12 cellular contexts compared by ENCODE assay signal in the genomic region with DNA sequence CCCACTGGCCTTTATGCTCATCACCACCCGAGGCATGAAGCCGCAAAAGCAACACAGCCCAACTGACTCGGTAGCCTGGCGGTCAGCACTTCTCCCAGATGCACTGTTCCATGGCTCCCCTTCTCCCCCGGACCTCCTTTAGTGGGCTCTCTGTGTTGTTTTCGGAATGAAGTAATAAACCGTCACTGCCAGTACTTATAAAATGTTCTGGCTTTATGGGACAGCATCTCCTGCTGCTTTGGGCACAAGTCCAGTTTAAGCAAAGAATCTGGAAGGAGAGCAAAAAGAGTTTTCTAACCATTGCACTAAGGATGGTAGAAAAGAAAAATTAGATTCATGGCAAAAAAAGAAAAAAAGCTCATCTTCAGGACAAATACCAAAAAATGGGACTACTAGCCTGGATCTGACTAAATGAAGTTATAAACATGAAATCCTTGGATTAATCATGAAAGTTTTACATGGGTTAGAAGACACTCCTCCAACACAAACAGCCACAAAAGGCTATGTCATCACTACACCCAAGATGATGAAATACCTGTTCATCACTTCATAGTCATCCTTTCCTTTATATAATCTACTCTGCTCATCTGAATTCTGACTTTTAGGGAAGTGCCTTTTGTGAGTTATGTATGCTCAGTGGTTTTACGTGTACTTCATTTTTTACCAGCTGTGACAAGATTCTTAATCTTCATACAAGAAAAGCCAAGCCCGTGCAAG.
A peak's percentile ranks its signal among the peaks of the same experiment; 100 is the strongest.
DNase-seq lines count a peak whose midpoint lies in the region; ATAC-seq and TF ChIP-seq lines count a peak whose summit lies in the region.
"Had no signal": no experiment of that assay in that cellular context is flagged by ENCODE, and none has a peak within 500 bp of the region (broad histone marks: within the 10 kb centered on the region; RNA-seq: fewer than 3 reads in every experiment).

No MANE protein-coding gene starts in this region.

- H3K27ac Mint-ChIP-seq in CD14-positive monocyte (peak overlapping the region; percentile 39 to 91 (median 65)), natural killer cell (no peak overlapping the region)

- no peak overlapping the region for H3K4me2 ChIP-seq in mammary epithelial cell (ENCODE audit: insufficient read depth, low read depth, low read length)

- H3K27me3 ChIP-seq in MG63: no peaks in the 10 kb centered on the region
- H3K27me3 ChIP-seq in mammary epithelial cell (ENCODE audit: insufficient read depth, low read length): no peaks in the 10 kb centered on the region
- H3K27me3 ChIP-seq in A673 (replicated peaks; ENCODE audit: insufficient read depth, low read depth, low read length, poor library complexity): no peaks in the 10 kb centered on the region

- H3K9ac ChIP-seq in mammary epithelial cell (ENCODE audit: insufficient read depth, low read length): no peak overlapping the region

- H3K4me1 ChIP-seq in mammary epithelial cell (ENCODE audit: insufficient read depth, low read length) (peaks cover 21% of the 10 kb centered on the region), A673 (ENCODE audit: insufficient read depth, low read length, poor library complexity, severe bottlenecking) (no peaks in the 10 kb centered on the region)

- DNase-seq in CD14-positive monocyte (ENCODE audit: low spot score) (no peak), MG63 (peak; percentile 16), mammary epithelial cell (peak; percentile 91), natural killer cell (no peak), NCI-H82 treated with DMSO at 0.1 percent for 48 hours (lab: John Stamatoyannopoulos, UW; ENCODE audit: unreplicated experiment) (no peak), GM13976 (ENCODE audit: low spot score) (no peak), A673 (ENCODE audit: low spot score) (no peak)
- no peak for DNase-seq in activated CD8-positive, alpha-beta memory T cell treated with anti-CD3 and anti-CD28 coated beads, Interleukin-2, amount 50 U/mL, for 48 hours
- DNase-seq: activated CD8-positive, alpha-beta memory T cell treated with anti-CD3 and anti-CD28 coated beads for 24 hours; NK-92 treated with Interleukin-12 subunit alpha and Interleukin-12 subunit beta, amount 100 ng/mL, for 24 hours; stimulated activated CD4-positive, alpha-beta T cell treated with anti-CD3 and anti-CD28 coated beads, Interleukin-1b, Interleukin-23, amount 100 ng/mL, for 48 hours had no signal

- H3K4me3 ChIP-seq in MG63: no peak overlapping the region
- H3K4me3 ChIP-seq in mammary epithelial cell (replicated peaks in 1 of 3; ENCODE audit: insufficient read depth in 1 of 3, low read depth in 2 of 3, low read length in 3 of 3): no peak overlapping the region
- H3K4me3 ChIP-seq in A673 (ENCODE audit: low read depth, low read length, poor library complexity, severe bottlenecking): no peak overlapping the region
- H3K4me3 ChIP-seq: lung had no signal

- dilution Hi-C loops in mammary epithelial cell (cut with HindIII; ENCODE audit: low sequenced_read_pairs): no loop called here

- H2AFZ ChIP-seq in mammary epithelial cell (ENCODE audit: low read depth, low read length): no peak overlapping the region

- peaks cover 0 to 4% (median 2%) of the 10 kb centered on the region in 3 donors for H3K27me3 Mint-ChIP-seq in CD14-positive monocyte (ENCODE audit: low read depth in 3 of 3)
- H3K27me3 Mint-ChIP-seq in natural killer cell (ENCODE audit: low read depth in 2 of 2): peaks cover 10 to 43% of the 10 kb centered on the region in 2 donors

- H3K36me3 ChIP-seq in MG63 (no peaks in the 10 kb centered on the region), mammary epithelial cell (ENCODE audit: insufficient read depth, low read length) (no peaks in the 10 kb centered on the region), A673 (ENCODE audit: insufficient read depth, low read length, poor library complexity, severe bottlenecking) (no peaks in the 10 kb centered on the region)

- ATAC-seq in natural killer cell: peak in 2 of 3 donors; percentile 40 to 79

- in situ Hi-C loops in mammary epithelial cell (cut with MboI; ENCODE audit: low sequenced_read_pairs in 2 of 2): no loop called here
- in situ Hi-C loops in GM13976 (cut with MboI; ENCODE audit: low sequenced_read_pairs, unreplicated experiment): no loop called here

- H3K4me1 Mint-ChIP-seq in CD14-positive monocyte (peaks cover 29% of the 10 kb centered on the region), natural killer cell (peaks cover 21 to 22% of the 10 kb centered on the region in 2 donors)

- CTCF ChIA-PET in mammary epithelial cell (lab: Charles Lee; ENCODE audit: low non-redundant PET) (no interaction called here), A673 (lab: Charles Lee) (no interaction called here)

- H3K36me3 Mint-ChIP-seq in CD14-positive monocyte (no peaks in the 10 kb centered on the region), natural killer cell (no peaks in the 10 kb centered on the region)

- no peaks in the 10 kb centered on the region for H3K9me3 ChIP-seq in MG63
- H3K9me3 ChIP-seq in mammary epithelial cell (replicated peaks; ENCODE audit: insufficient read depth, low read length): no peaks in the 10 kb centered on the region
- no peaks in the 10 kb centered on the region for H3K9me3 ChIP-seq in A673 (ENCODE audit: low read depth, low read length, poor library complexity, severe bottlenecking)

- WGBS in mammary epithelial cell (ENCODE audit: low coverage, missing lambda C conversion rate): 51% methylated on average over 9 of the region's 9 CpGs

- H3K9me3 Mint-ChIP-seq in CD14-positive monocyte: peaks cover 0 to 4% (median 0%) of the 10 kb centered on the region in 7 donors
- H3K9me3 Mint-ChIP-seq in natural killer cell: no peaks in the 10 kb centered on the region

- H3K27ac ChIP-seq in mammary epithelial cell (ENCODE audit: insufficient read depth, low read depth, low read length) (no peak overlapping the region), A673 (ENCODE audit: low read depth, low read length, poor library complexity, severe bottlenecking) (no peak overlapping the region)

- intact Hi-C loops in CD14-positive monocyte (cut with micrococcal nuclease): no loop called here
- intact Hi-C loops in mammary epithelial cell (cut with micrococcal nuclease): loop anchor here (1.0 kb wide), 1 partner anchor 18 kb away; no protein-coding TSS in a partner anchor
- intact Hi-C loops in natural killer cell (cut with micrococcal nuclease): no loop called here
- intact Hi-C loops in A673 (cut with micrococcal nuclease; ENCODE audit: unreplicated experiment): no loop called here

- H3K4me3 Mint-ChIP-seq in CD14-positive monocyte (peak overlapping the region in 1 of 2 donors; percentile 26), natural killer cell (no peak overlapping the region)

- BruUV-seq in mammary epithelial cell (replicated peaks; lab: Mats Ljungman, UMichigan): TSS peak; percentile 94
- BruUV-seq in A673 (replicated peaks; lab: Mats Ljungman, UMichigan): no TSS peak

- POLR2A ChIA-PET in A673 (lab: Charles Lee; ENCODE audit: low non-redundant PET): no interaction called here

- H4K20me1 ChIP-seq in mammary epithelial cell (ENCODE audit: insufficient read depth, low read length): no peaks in the 10 kb centered on the region

- H3K79me2 ChIP-seq in mammary epithelial cell (ENCODE audit: insufficient read depth, low read length): no peaks in the 10 kb centered on the region

- no peak for TF ChIP-seq CTCF in CD14-positive monocyte (IDR thresholded peaks at IDR 0.05)
- TF ChIP-seq CTCF in mammary epithelial cell (conservative IDR thresholded peaks at IDR 0.05 in 1 of 2, IDR thresholded peaks at IDR 0.05 in 1 of 2; ENCODE audit: extremely low read depth in 1 of 2, insufficient read depth in 1 of 2, low read depth in 1 of 2, low read length in 2 of 2): no peak
- no peak for TF ChIP-seq CTCF in natural killer cell (IDR thresholded peaks at IDR 0.05)
- TF ChIP-seq CTCF in GM13976 (IDR thresholded peaks at IDR 0.05; ENCODE audit: borderline replicate concordance, control extremely low read depth, extremely low read depth, insufficient read depth, missing control alignments): no peak
- TF ChIP-seq CTCF in A673 (conservative IDR thresholded peaks at IDR 0.05; ENCODE audit: low read depth, low read length): no peak

Comparison
In these comparisons a context has a peak if more than half of its experiments do, and no peak if none do; other contexts are left out.
1. DNase-seq: peak in MG63 (single experiment) and mammary epithelial cell (single experiment); none in CD14-positive monocyte (single experiment), natural killer cell (single experiment), activated CD8-positive, alpha-beta memory T cell treated with anti-CD3 and anti-CD28 coated beads, Interleukin-2, amount 50 U/mL, for 48 hours (single experiment), NCI-H82 treated with DMSO at 0.1 percent for 48 hours (single experiment), GM13976 (single experiment) and A673 (single experiment).
2. H3K27ac Mint-ChIP-seq: peak in CD14-positive monocyte (7 of 7); none in natural killer cell (0 of 2).